Comparison of ENCODE assay signal across 7 cellular contexts in genomic region chr2:64945973-64946736, GRCh38.
DNase-seq lines count a peak whose midpoint lies in the region; ATAC-seq, FAIRE-seq and TF ChIP-seq lines count a peak whose summit lies in the region.

No MANE protein-coding gene starts in this region.

- peaks cover 0 to 24% (median 18%) of the 10 kb centered on the region in 4 donors for H3K4me1 ChIP-seq in tibial artery

- H3K27ac ChIP-seq in tibial artery = no peak overlapping the region

- ATAC-seq in HG03139 (IDR thresholded peaks at IDR 0.05; ENCODE audit: unreplicated experiment) = peak; percentile 95

- TF ChIP-seq CTCF in tibial artery (IDR thresholded peaks at IDR 0.05) = no peak

- peaks cover 2% of the 10 kb centered on the region for H3K36me3 Mint-ChIP-seq in dendritic cell treated with granulocyte-macrophage colony-stimulating factor and Interleukin-4, amounts not matched to agents 40 ng/mL and 50 ng/mL, for 4 days (ENCODE audit: low read depth)

- H3K4me3 Mint-ChIP-seq in dendritic cell treated with granulocyte-macrophage colony-stimulating factor and Interleukin-4, amounts not matched to agents 40 ng/mL and 50 ng/mL, for 4 days = no peak overlapping the region

- DNase-seq in GM19239 (ENCODE audit: insufficient read length, low spot score) (peak; percentile 67), UCSD-AML1 (lab: John Stamatoyannopoulos, UW; ENCODE audit: unreplicated experiment) (peak; percentile 79), tibial artery (no peak), NCI-H446 treated with DMSO at 0.1 percent for 48 hours (lab: John Stamatoyannopoulos, UW) (no peak)
- peak; percentile 4 to 27 (median 5) for DNase-seq in stimulated activated CD4-positive, alpha-beta T cell treated with anti-CD3 and anti-CD28 coated beads, TNF-alpha, amount 100 ng/mL, for 1 hour (ENCODE audit: low read depth in 3 of 3, low spot score in 1 of 3)

- H3K9me3 ChIP-seq in tibial artery = no peaks in the 10 kb centered on the region

- H3K36me3 ChIP-seq in tibial artery = no peaks in the 10 kb centered on the region

- H3K27me3 ChIP-seq in tibial artery = no peaks in the 10 kb centered on the region

- H3K9me3 Mint-ChIP-seq in dendritic cell treated with granulocyte-macrophage colony-stimulating factor and Interleukin-4, amounts not matched to agents 40 ng/mL and 50 ng/mL, for 4 days = no peaks in the 10 kb centered on the region

- H3K4me3 ChIP-seq in tibial artery = no peak overlapping the region

- peak overlapping the region; percentile 38 for H3K27ac Mint-ChIP-seq in dendritic cell treated with granulocyte-macrophage colony-stimulating factor and Interleukin-4, amounts not matched to agents 40 ng/mL and 50 ng/mL, for 4 days

- peaks cover 53% of the 10 kb centered on the region for H3K4me1 Mint-ChIP-seq in dendritic cell treated with granulocyte-macrophage colony-stimulating factor and Interleukin-4, amounts not matched to agents 40 ng/mL and 50 ng/mL, for 4 days (ENCODE audit: low read depth)

- FAIRE-seq in GM19239 (lab: Jason Lieb, UNC) = peak; percentile 98

- intact Hi-C loops in dendritic cell treated with granulocyte-macrophage colony-stimulating factor and Interleukin-4, amounts not matched to agents 40 ng/mL and 50 ng/mL, for 4 days (cut with micrococcal nuclease) = no loop called here
- intact Hi-C loops in tibial artery (cut with DNase I; ENCODE audit: low total_unique reads) = no loop called here

- no peaks in the 10 kb centered on the region for H3K27me3 Mint-ChIP-seq in dendritic cell treated with granulocyte-macrophage colony-stimulating factor and Interleukin-4, amounts not matched to agents 40 ng/mL and 50 ng/mL, for 4 days

Comparison
In these comparisons a context has a peak if more than half of its experiments do, and no peak if none do; other contexts are left out.
1. DNase-seq: peak in GM19239 (single experiment), UCSD-AML1 (single experiment) and stimulated activated CD4-positive, alpha-beta T cell treated with anti-CD3 and anti-CD28 coated beads, TNF-alpha, amount 100 ng/mL, for 1 hour (3 of 3); none in tibial artery (0 of 2) and NCI-H446 treated with DMSO at 0.1 percent for 48 hours (single experiment).